1 cellular context compared by ENCODE assay signal in the genomic region with DNA sequence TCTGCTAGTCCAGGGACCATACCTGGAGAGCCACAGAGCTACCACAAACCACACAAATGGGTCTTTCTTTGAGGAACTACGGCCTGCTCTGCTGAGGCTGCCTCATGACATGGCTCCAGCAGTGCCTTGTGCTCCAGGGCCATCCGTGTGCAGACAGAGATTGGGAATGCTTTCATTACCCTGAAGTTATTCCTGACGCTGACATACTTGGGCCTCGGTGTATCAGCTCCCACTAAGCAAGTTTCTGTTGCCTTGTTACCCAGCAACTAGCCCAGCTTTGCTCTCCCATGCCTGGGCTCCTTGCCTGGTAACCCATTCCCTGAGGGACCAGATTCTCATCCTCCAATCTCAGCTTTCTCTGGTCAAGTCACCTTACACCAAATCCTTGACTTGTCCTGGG.
TF ChIP-seq lines count a peak whose summit lies in the region.

No MANE protein-coding gene starts in this region.

TF ChIP-seq in H1, 55 proteins besides CTCF, POLR2A, EP300 and RAD21:
- TF ChIP-seq SIRT6 (IDR thresholded peaks at IDR 0.05; ENCODE audit: low read length): no peak
- no peak for TF ChIP-seq SP2 (IDR thresholded peaks at IDR 0.05; ENCODE audit: low read length)
